Comparison of ENCODE assay signal across 9 cellular contexts in the genomic region with DNA sequence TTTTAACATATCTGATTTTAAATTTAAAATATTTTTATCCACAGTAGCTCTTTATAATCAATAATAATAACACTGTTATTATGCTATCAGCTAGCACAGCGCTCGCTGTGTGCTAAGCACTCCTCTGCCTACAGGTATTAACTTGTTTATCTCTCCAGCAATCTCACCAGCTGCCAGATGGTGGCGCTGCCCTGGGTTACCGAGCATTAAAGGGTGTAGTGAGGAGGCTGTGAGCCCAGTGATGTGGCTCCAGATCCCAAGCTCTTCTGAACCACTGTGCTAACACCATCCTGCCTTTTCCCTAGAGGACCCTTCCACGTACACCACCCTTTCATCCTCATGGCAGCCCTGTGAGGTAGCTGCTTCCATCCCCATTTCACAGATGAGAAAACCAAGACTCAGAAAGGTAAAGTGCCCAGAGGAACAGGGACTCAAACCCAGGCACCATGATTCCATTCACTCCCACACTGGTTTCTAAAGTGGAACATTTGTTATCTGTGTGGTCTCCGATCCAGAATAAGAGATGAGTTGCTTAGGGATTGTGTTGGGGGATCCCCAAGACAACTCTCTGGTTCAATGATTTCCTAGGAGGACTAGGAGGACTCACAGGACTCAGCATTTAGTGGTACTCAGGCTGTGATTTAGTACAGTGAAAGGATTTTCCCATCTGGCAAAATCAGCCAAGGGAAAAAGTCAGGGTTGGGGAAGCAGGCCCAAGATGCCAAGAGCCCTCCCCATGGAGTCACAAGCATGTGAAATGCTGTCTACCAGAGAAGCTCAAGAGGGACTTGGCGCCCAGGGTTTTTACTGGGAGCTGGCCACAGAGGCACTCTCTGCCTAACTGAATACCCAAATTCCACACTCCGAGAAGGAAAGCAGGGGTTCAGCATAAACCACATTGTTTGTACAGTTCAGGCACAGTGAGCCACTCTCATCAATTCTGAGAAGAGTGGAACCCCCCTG. TPM values are rescaled to one million over a fixed set of nuclear protein-coding genes. Genes with fewer than 3 reads are reported as not detected.
A peak's percentile ranks its signal among the peaks of the same experiment; 100 is the strongest.
DNase-seq lines count a peak whose midpoint lies in the region; ATAC-seq and TF ChIP-seq lines count a peak whose summit lies in the region.
"Had no signal": no experiment of that assay in that cellular context is flagged by ENCODE, and none has a peak within 500 bp of the region (broad histone marks: within the 10 kb centered on the region; RNA-seq: fewer than 3 reads in every experiment).

No MANE protein-coding gene starts in this region.

- no peak overlapping the region for H3K4me3 ChIP-seq in DND-41 (ENCODE audit: low read depth in 1 of 2, low read length in 2 of 2)
- H3K4me3 ChIP-seq in GM23338 = no peak overlapping the region
- no peak overlapping the region for H3K4me3 ChIP-seq in smooth muscle cell
- H3K4me3 ChIP-seq in effector memory CD4-positive, alpha-beta T cell (ENCODE audit: insufficient read depth, low read depth, low read length, poor library complexity, severe bottlenecking) = no peak overlapping the region

- 69% methylated on average over 8 of the region's 8 CpGs for WGBS in smooth muscle cell (ENCODE audit: low lambda C conversion rate)

- H3K36me3 ChIP-seq in DND-41 (ENCODE audit: insufficient read depth, low read length) (no peaks in the 10 kb centered on the region), GM23338 (ENCODE audit: insufficient read depth) (no peaks in the 10 kb centered on the region), smooth muscle cell (ENCODE audit: low read depth) (no peaks in the 10 kb centered on the region)
- H3K36me3 ChIP-seq in effector memory CD4-positive, alpha-beta T cell (ENCODE audit: control insufficient read depth, insufficient read depth, low read length) = no peaks in the 10 kb centered on the region

- no peaks in the 10 kb centered on the region for H3K9me3 Mint-ChIP-seq in GM23338
- H3K9me3 Mint-ChIP-seq in effector memory CD8-positive, alpha-beta T cell = no peaks in the 10 kb centered on the region
- H3K9me3 Mint-ChIP-seq: stimulated activated naive CD8-positive, alpha-beta T cell treated with anti-CD3 and anti-CD28 coated beads, Interleukin-15, Interleukin-2, amounts not matched to agents 100 ng/mL and 50 ng/mL, for 24 hours had no signal

- H3K9ac ChIP-seq in DND-41 (ENCODE audit: low read depth, low read length) (no peak overlapping the region), smooth muscle cell (ENCODE audit: low read depth) (no peak overlapping the region)

- TF ChIP-seq CTCF in DND-41 (IDR thresholded peaks at IDR 0.05; ENCODE audit: borderline replicate concordance, extremely low read depth, low read length, poor library complexity, severe bottlenecking) = peak; percentile 70
- TF ChIP-seq CTCF in GM23338 (conservative IDR thresholded peaks at IDR 0.05; ENCODE audit: low read depth in 2 of 2) = peak; percentile 80 to 91
- peak; percentile 54 for TF ChIP-seq CTCF in smooth muscle cell (IDR thresholded peaks at IDR 0.05; ENCODE audit: borderline replicate concordance, insufficient read depth, poor library complexity, severe bottlenecking)

- no peak overlapping the region for H3K4me3 Mint-ChIP-seq in GM23338
- H3K4me3 Mint-ChIP-seq in effector memory CD8-positive, alpha-beta T cell = no peak overlapping the region
- H3K4me3 Mint-ChIP-seq: stimulated activated naive CD8-positive, alpha-beta T cell treated with anti-CD3 and anti-CD28 coated beads, Interleukin-15, Interleukin-2, amounts not matched to agents 100 ng/mL and 50 ng/mL, for 24 hours had no signal

- H3K9me2 ChIP-seq in GM23338 (ENCODE audit: insufficient read depth) = no peaks in the 10 kb centered on the region

- H3K27ac ChIP-seq in DND-41 (ENCODE audit: low read length) (no peak overlapping the region), GM23338 (ENCODE audit: low read depth) (no peak overlapping the region), smooth muscle cell (ENCODE audit: low read depth) (no peak overlapping the region)
- no peak overlapping the region for H3K27ac ChIP-seq in effector memory CD4-positive, alpha-beta T cell (ENCODE audit: insufficient read depth, low read length, poor library complexity, severe bottlenecking)

- no peaks in the 10 kb centered on the region for H3K9me3 ChIP-seq in DND-41 (ENCODE audit: insufficient read depth, low read length, severe bottlenecking)
- H3K9me3 ChIP-seq in smooth muscle cell (replicated peaks; ENCODE audit: low read depth) = no peaks in the 10 kb centered on the region
- H3K9me3 ChIP-seq in effector memory CD4-positive, alpha-beta T cell (ENCODE audit: control insufficient read depth, low read length) = no peaks in the 10 kb centered on the region

- no peaks in the 10 kb centered on the region for H4K20me1 ChIP-seq in DND-41 (ENCODE audit: insufficient read depth, low read length)
- no peaks in the 10 kb centered on the region for H4K20me1 ChIP-seq in GM23338 (replicated peaks; ENCODE audit: insufficient read depth)
- no peaks in the 10 kb centered on the region for H4K20me1 ChIP-seq in smooth muscle cell (ENCODE audit: low read depth)

- no peaks in the 10 kb centered on the region for H3K27me3 ChIP-seq in DND-41 (ENCODE audit: insufficient read depth, low read length, poor library complexity)
- H3K27me3 ChIP-seq in GM23338 (ENCODE audit: insufficient read depth) = peaks cover 2% of the 10 kb centered on the region; the same call in 1 of the 2 replicates
- peaks cover 20% of the 10 kb centered on the region for H3K27me3 ChIP-seq in smooth muscle cell (ENCODE audit: low read depth)
- H3K27me3 ChIP-seq in effector memory CD4-positive, alpha-beta T cell (replicated peaks; ENCODE audit: control insufficient read depth, insufficient read depth, low read length, poor library complexity, severe bottlenecking) = no peaks in the 10 kb centered on the region

- peaks cover 50% of the 10 kb centered on the region for H3K4me1 Mint-ChIP-seq in GM23338
- H3K4me1 Mint-ChIP-seq in effector memory CD8-positive, alpha-beta T cell (ENCODE audit: low read depth in 2 of 2) = no peaks in the 10 kb centered on the region

- peak; percentile 66 for ATAC-seq in DND-41 (ENCODE audit: insufficient read depth, low read depth)
- peak; percentile 79 for ATAC-seq in GM23338
- peak; percentile 26 for ATAC-seq in effector memory CD8-positive, alpha-beta T cell (replicated peaks)

- H3F3A ChIP-seq in GM23338 (replicated peaks; ENCODE audit: low read depth) (no peaks in the 10 kb centered on the region), smooth muscle cell (ENCODE audit: low read depth) (no peaks in the 10 kb centered on the region)

- no peak overlapping the region for H3K27ac Mint-ChIP-seq in GM23338
- no peak overlapping the region for H3K27ac Mint-ChIP-seq in effector memory CD8-positive, alpha-beta T cell
- H3K27ac Mint-ChIP-seq: stimulated activated naive CD8-positive, alpha-beta T cell treated with anti-CD3 and anti-CD28 coated beads, Interleukin-15, Interleukin-2, amounts not matched to agents 100 ng/mL and 50 ng/mL, for 24 hours had no signal

- H3K79me2 ChIP-seq in DND-41 (ENCODE audit: insufficient read depth, low read length) = no peaks in the 10 kb centered on the region
- H3K79me2 ChIP-seq in GM23338 (replicated peaks; ENCODE audit: insufficient read depth) = no peaks in the 10 kb centered on the region
- no peaks in the 10 kb centered on the region for H3K79me2 ChIP-seq in smooth muscle cell (ENCODE audit: low read depth)

- H3K4me2 ChIP-seq in DND-41 (ENCODE audit: insufficient read depth, low read length) = no peak overlapping the region
- no peak overlapping the region for H3K4me2 ChIP-seq in GM23338
- H3K4me2 ChIP-seq in smooth muscle cell = no peak overlapping the region

- H3K4me1 ChIP-seq in DND-41 (ENCODE audit: insufficient read depth, low read length) (no peaks in the 10 kb centered on the region), GM23338 (ENCODE audit: insufficient read depth) (peaks cover 15% of the 10 kb centered on the region), smooth muscle cell (ENCODE audit: low read depth) (peaks cover 27% of the 10 kb centered on the region)
- H3K4me1 ChIP-seq in effector memory CD4-positive, alpha-beta T cell (ENCODE audit: control insufficient read depth, insufficient read depth, low read length, poor library complexity, severe bottlenecking) = no peaks in the 10 kb centered on the region

- H3K36me3 Mint-ChIP-seq in GM23338 (ENCODE audit: low read depth) = no peaks in the 10 kb centered on the region
- H3K36me3 Mint-ChIP-seq in effector memory CD8-positive, alpha-beta T cell (ENCODE audit: insufficient read depth) = no peaks in the 10 kb centered on the region

- DNase-seq in DND-41 = peak; percentile 44
- DNase-seq in GM23338 (ENCODE audit: low spot score) = peak; percentile 89
- peak; percentile 62 for DNase-seq in OCI-M1 (lab: John Stamatoyannopoulos, UW)
- peak in 2 of 3 experiments; percentile 15 to 20 for DNase-seq in effector memory CD8-positive, alpha-beta T cell
- no peak for DNase-seq in smooth muscle cell (lab: John Stamatoyannopoulos, UW; ENCODE audit: unreplicated experiment)
- no peak for DNase-seq in T1000 (lab: John Stamatoyannopoulos, UW)
- no peak for DNase-seq in NCI-H128 (lab: John Stamatoyannopoulos, UW; ENCODE audit: unreplicated experiment)
- DNase-seq in effector memory CD4-positive, alpha-beta T cell = no peak

- no peak overlapping the region for H2AFZ ChIP-seq in DND-41 (ENCODE audit: low read depth, low read length)
- no peak overlapping the region for H2AFZ ChIP-seq in GM23338
- H2AFZ ChIP-seq in smooth muscle cell (ENCODE audit: low read depth) = no peak overlapping the region

- H3K27me3 Mint-ChIP-seq in GM23338 (ENCODE audit: insufficient read depth, low read depth, poor library complexity) = peaks cover 11% of the 10 kb centered on the region
- peaks cover 50 to 79% of the 10 kb centered on the region in 2 donors for H3K27me3 Mint-ChIP-seq in effector memory CD8-positive, alpha-beta T cell

TF ChIP-seq in GM23338, 12 proteins besides CTCF, POLR2A, EP300 and RAD21:
- TF ChIP-seq EZH2 (IDR thresholded peaks at IDR 0.05; ENCODE audit: low read depth, unreplicated experiment) = no peak

RNA-seq across cellular contexts. Expression of gene IGFBPL1, which starts 7.0 kb away (rescaled TPM):
- 75.6 and 78.5 TPM in 2 replicates for total RNA-seq in GM23338 (2014; rRNA removed; shearing (Covaris generic))
- polyA plus RNA-seq in GM23338 (2016; fragmentation: Nextera tagmentation; extraction: Ambion mirVana) (9.4 and 9.6 TPM in 2 replicates), smooth muscle cell (2.1 and 2.9 TPM in 2 replicates)
- 7.9 and 9.4 TPM in 2 replicates for total RNA-seq in smooth muscle cell

RNA-seq across cellular contexts. Expression of gene ALDH1B1, which starts 24.8 kb away (rescaled TPM):
- 74.8 and 79.7 TPM in 2 replicates for total RNA-seq in GM23338 (2014; rRNA removed; shearing (Covaris generic))
- polyA plus RNA-seq in GM23338 (2016; fragmentation: Nextera tagmentation; extraction: Ambion mirVana) (35.5 and 37.5 TPM in 2 replicates), smooth muscle cell (29.0 and 31.9 TPM in 2 replicates)
- total RNA-seq in smooth muscle cell = 24.6 and 25.3 TPM in 2 replicates

Comparison
In these comparisons a context has a peak if more than half of its experiments do, and no peak if none do; other contexts are left out.
1. ATAC-seq: peak in every context shown above with its lines; median percentile 79 in GM23338; 66 in DND-41; 26 in effector memory CD8-positive, alpha-beta T cell.
2. DNase-seq: peak in DND-41 (single experiment), GM23338 (single experiment), OCI-M1 (single experiment) and effector memory CD8-positive, alpha-beta T cell (2 of 3); none in smooth muscle cell (single experiment), T1000 (single experiment), NCI-H128 (single experiment) and effector memory CD4-positive, alpha-beta T cell (0 of 3).
3. Peak in every context shown above with its lines, with median percentiles within 50 percentile points of each other: CTCF ChIP-seq.